In genomic region chr16:50419116-50419515, GRCh38 we compare ENCODE assay signal across 23 cellular contexts.
"Had no signal": no experiment of that assay in that cellular context is flagged by ENCODE, and none has a peak within 500 bp of the region (broad histone marks: within the 10 kb centered on the region; RNA-seq: fewer than 3 reads in every experiment).

No MANE protein-coding gene starts in this region.

- H3K36me3 ChIP-seq: gastrocnemius medialis, lower lobe of right lung, thyroid gland, vagina had no signal

- H3K4me1 Mint-ChIP-seq: endodermal cell; natural killer cell; stimulated activated naive CD8-positive, alpha-beta T cell treated with anti-CD3 and anti-CD28 coated beads, Interleukin-15, amount 100 ng/mL, for 72 hours had no signal

- H3K4me2 ChIP-seq: smooth muscle cell had no signal

- H3K79me2 ChIP-seq: parathyroid adenoma had no signal

- H3K4me1 ChIP-seq: gastrocnemius medialis, lower lobe of right lung, parathyroid adenoma, thyroid gland, vagina had no signal

- H3K27ac ChIP-seq: epithelial cell of prostate, gastrocnemius medialis, lower lobe of right lung, parathyroid adenoma, thyroid gland, vagina had no signal

- H3K9me3 ChIP-seq: thyroid gland had no signal

- H3K4me3 Mint-ChIP-seq: dendritic cell treated with granulocyte-macrophage colony-stimulating factor and Interleukin-4, amounts not matched to agents 40 ng/mL and 50 ng/mL, for 4 days; endodermal cell; natural killer cell; stimulated activated naive CD8-positive, alpha-beta T cell treated with anti-CD3 and anti-CD28 coated beads, Interleukin-15, amount 100 ng/mL, for 72 hours had no signal

- H3K27me3 Mint-ChIP-seq: stimulated activated naive CD8-positive, alpha-beta T cell treated with anti-CD3 and anti-CD28 coated beads, Interleukin-15, amount 100 ng/mL, for 72 hours had no signal

- H3K4me3 ChIP-seq: gastrocnemius medialis, lower lobe of right lung, smooth muscle cell, thyroid gland, vagina had no signal

- DNase-seq: effector CD8-positive, alpha-beta T cell; endodermal cell; foreskin fibroblast; gastrocnemius medialis; head of caudate nucleus; left ventricle myocardium superior; lower lobe of right lung; natural killer cell; occipital lobe; stimulated activated CD4-positive, alpha-beta T cell treated with anti-CD3 and anti-CD28 coated beads, Interleukin-12 subunit alpha, Interleukin-12 subunit beta, amount 100 ng/mL, for 4 hours; stimulated activated CD4-positive, alpha-beta T cell treated with anti-CD3 and anti-CD28 coated beads, Interleukin-1b, Interleukin-23, amount 100 ng/mL, for 48 hours; stimulated activated CD4-positive, alpha-beta T cell treated with anti-CD3 and anti-CD28 coated beads, Interleukin-4, amount 100 ng/mL, for 1 hour; stimulated activated CD8-positive, alpha-beta memory T cell treated with anti-CD3 and anti-CD28 coated beads, Interleukin-4, amount 100 ng/mL, for 48 hours; stimulated activated naive CD4-positive, alpha-beta T cell; stimulated activated naive CD8-positive, alpha-beta T cell treated with anti-CD3 and anti-CD28 coated beads, Interleukin-15, amount 100 ng/mL, for 72 hours; thyroid gland; trophoblast cell had no signal

- H3K27me3 ChIP-seq: thyroid gland, vagina had no signal

- H2AFZ ChIP-seq: parathyroid adenoma had no signal

- H3K27ac Mint-ChIP-seq: dendritic cell treated with granulocyte-macrophage colony-stimulating factor and Interleukin-4, amounts not matched to agents 40 ng/mL and 50 ng/mL, for 4 days; endodermal cell; natural killer cell; progenitor cell of endocrine pancreas; stimulated activated naive CD8-positive, alpha-beta T cell treated with anti-CD3 and anti-CD28 coated beads, Interleukin-15, amount 100 ng/mL, for 72 hours had no signal
